8 cellular contexts compared by ENCODE assay signal in genomic region chr11:124875943-124876817, GRCh38. TPM values are rescaled to one million over a fixed set of nuclear protein-coding genes. Genes with fewer than 3 reads are reported as not detected.
DNase-seq lines count a peak whose midpoint lies in the region; ATAC-seq and TF ChIP-seq lines count a peak whose summit lies in the region.

No MANE protein-coding gene starts in this region.

- DNase-seq in GM10248 (ENCODE audit: extremely low spot score), result peak; percentile 91
- peak; percentile 65 for DNase-seq in HFFc6
- DNase-seq in MV-4-11 (lab: John Stamatoyannopoulos, UW), result peak; percentile 80
- DNase-seq in T-helper 2 cell treated with Interferon-gamma antibody and Interleukin-4, amounts not matched to agents 5 μg/mL and 100 μg/mL, for 36 hours (ENCODE audit: low spot score), result peak; percentile 77
- peak; percentile 53 to 91 for DNase-seq in ascending aorta (ENCODE audit: low spot score in 2 of 2)
- peak; percentile 93 for DNase-seq in hepatocyte (ENCODE audit: low spot score)
- peak; percentile 84 for DNase-seq in renal cortical epithelial cell (ENCODE audit: low read depth)
- peak; percentile 91 to 95 for DNase-seq in aorta

- no peaks in the 10 kb centered on the region for H4K20me1 ChIP-seq in hepatocyte (ENCODE audit: insufficient read depth, poor library complexity, severe bottlenecking)

- H3K27ac ChIP-seq in ascending aorta (peak overlapping the region; percentile 75 to 84), hepatocyte (peak overlapping the region; percentile 96), aorta (ENCODE audit: low read depth in 1 of 2, low read length in 2 of 2) (peak overlapping the region in 1 of 2 donors; percentile 6)

- H3K9me3 Mint-ChIP-seq in HFFc6, result no peaks in the 10 kb centered on the region
- no peaks in the 10 kb centered on the region for H3K9me3 Mint-ChIP-seq in T-helper 2 cell treated with Interferon-gamma antibody and Interleukin-4, amounts not matched to agents 5 μg/mL and 100 μg/mL, for 36 hours

- peaks cover 24% of the 10 kb centered on the region for H3K27me3 Mint-ChIP-seq in HFFc6 (ENCODE audit: insufficient read depth)
- H3K27me3 Mint-ChIP-seq in T-helper 2 cell treated with Interferon-gamma antibody and Interleukin-4, amounts not matched to agents 5 μg/mL and 100 μg/mL, for 36 hours (ENCODE audit: low read depth), result peaks cover 47% of the 10 kb centered on the region

- no peaks in the 10 kb centered on the region for H3K79me2 ChIP-seq in hepatocyte

- no peaks in the 10 kb centered on the region for H3K36me3 Mint-ChIP-seq in HFFc6 (ENCODE audit: low read depth)
- no peaks in the 10 kb centered on the region for H3K36me3 Mint-ChIP-seq in T-helper 2 cell treated with Interferon-gamma antibody and Interleukin-4, amounts not matched to agents 5 μg/mL and 100 μg/mL, for 36 hours (ENCODE audit: low read depth)

- H3K4me3 Mint-ChIP-seq in HFFc6, result peak overlapping the region; percentile 89
- H3K4me3 Mint-ChIP-seq in T-helper 2 cell treated with Interferon-gamma antibody and Interleukin-4, amounts not matched to agents 5 μg/mL and 100 μg/mL, for 36 hours, result peak overlapping the region; percentile 82

- H3K27me3 ChIP-seq in ascending aorta (no peaks in the 10 kb centered on the region), hepatocyte (peaks cover 37% of the 10 kb centered on the region), aorta (ENCODE audit: control insufficient read depth in 1 of 2, insufficient read depth in 2 of 2, low read length in 1 of 2) (no peaks in the 10 kb centered on the region)

- peaks cover 3 to 7% of the 10 kb centered on the region in 2 donors for H3K4me1 ChIP-seq in ascending aorta
- no peaks in the 10 kb centered on the region for H3K4me1 ChIP-seq in hepatocyte (ENCODE audit: insufficient read depth)
- no peaks in the 10 kb centered on the region for H3K4me1 ChIP-seq in aorta (ENCODE audit: control insufficient read depth in 1 of 2, insufficient read depth in 2 of 2, low read length in 2 of 2)

- peak; percentile 93 for TF ChIP-seq CTCF in GM10248 (IDR thresholded peaks at IDR 0.05; ENCODE audit: control extremely low read depth, extremely low read depth, low read depth, missing control alignments)
- peak; percentile 86 for TF ChIP-seq CTCF in HFFc6 (IDR thresholded peaks at IDR 0.05)
- peak; percentile 55 to 77 (median 59) for TF ChIP-seq CTCF in ascending aorta (IDR thresholded peaks at IDR 0.05)
- TF ChIP-seq CTCF in hepatocyte (IDR thresholded peaks at IDR 0.05; ENCODE audit: poor library complexity), result peak; percentile 82

- peak overlapping the region; percentile 95 for H3K27ac Mint-ChIP-seq in HFFc6
- peak overlapping the region; percentile 80 for H3K27ac Mint-ChIP-seq in T-helper 2 cell treated with Interferon-gamma antibody and Interleukin-4, amounts not matched to agents 5 μg/mL and 100 μg/mL, for 36 hours

- intact Hi-C loops in ascending aorta (cut with DNase I), result loop anchor here (2.0 to 5.0 kb wide), 2 partner anchors 76 to 203 kb away; partner anchors contain the start of genes CCDC15, SIAE and SPA17
- intact Hi-C loops in aorta (cut with DNase I), result loop anchor here in 1 of 2 donors (10.0 kb wide), 1 partner anchor 461 kb away; no protein-coding TSS in a partner anchor

- no peaks in the 10 kb centered on the region for H3K9me2 ChIP-seq in hepatocyte (replicated peaks; ENCODE audit: insufficient read depth)

- H3K9me3 ChIP-seq in ascending aorta (no peaks in the 10 kb centered on the region), hepatocyte (ENCODE audit: low read depth) (no peaks in the 10 kb centered on the region), aorta (ENCODE audit: control insufficient read depth, low read length) (no peaks in the 10 kb centered on the region)

- peak; percentile 94 for ATAC-seq in aorta (ENCODE audit: low FRiP score)

- peak overlapping the region; percentile 85 for H2AFZ ChIP-seq in hepatocyte

- 3% methylated on average over 38 of the region's 69 CpGs for WGBS in hepatocyte (ENCODE audit: low lambda C conversion rate, missing lambda C conversion rate)
- 1% methylated on average over 69 of the region's 69 CpGs for WGBS in aorta, 2 donors

- H3K4me3 ChIP-seq in ascending aorta, result peak overlapping the region; percentile 69
- H3K4me3 ChIP-seq in hepatocyte, result peak overlapping the region; percentile 86
- H3K4me3 ChIP-seq in aorta (ENCODE audit: low read length in 2 of 2), result peak overlapping the region; percentile 15 to 49

- POLR2A ChIA-PET in GM10248 (lab: Yijun Ruan, JAX), result interaction anchor here (0.7 kb wide), 1 partner anchor 58 kb away, joined by 6 read pairs; no protein-coding TSS in a partner anchor

- H3K36me3 ChIP-seq in ascending aorta (no peaks in the 10 kb centered on the region), hepatocyte (replicated peaks; ENCODE audit: insufficient read depth, low read depth) (no peaks in the 10 kb centered on the region), aorta (ENCODE audit: control insufficient read depth in 1 of 2, insufficient read depth in 2 of 2, low read length in 1 of 2) (no peaks in the 10 kb centered on the region)

- peak overlapping the region; percentile 98 for H3K4me2 ChIP-seq in hepatocyte

- peaks cover 7% of the 10 kb centered on the region for H3K4me1 Mint-ChIP-seq in HFFc6 (ENCODE audit: low read depth)
- peaks cover 9% of the 10 kb centered on the region for H3K4me1 Mint-ChIP-seq in T-helper 2 cell treated with Interferon-gamma antibody and Interleukin-4, amounts not matched to agents 5 μg/mL and 100 μg/mL, for 36 hours (ENCODE audit: low read depth)

- CTCF ChIA-PET in GM10248 (lab: Yijun Ruan, JAX), result interaction anchor here (0.6 to 2.1 kb wide), 37 partner anchors 8 to 551 kb away, joined by 3 to 28 read pairs (median 4); partner anchors contain the start of genes HEPN1, ROBO4 and TBRG1

RNA-seq across cellular contexts. Expression of gene ROBO3, which starts 10.9 kb away (rescaled TPM):
- total RNA-seq in HFFc6 (2021; fragmentation: NEBNext Ultra II Directional; extraction: Animal tissue kit (Norgen Biotek cat#: 25700)), result 1 to 10 TPM; 1.9 to 3.3 (median 2.6) TPM
- total RNA-seq in ascending aorta (37.5 TPM), hepatocyte (3.7 and 5.0 TPM in 2 replicates), renal cortical epithelial cell (7.3 and 12.2 TPM in 2 replicates), aorta (10 to 100 TPM; 15.7 to 63.0 TPM)
- polyA plus RNA-seq in hepatocyte (10.4 and 11.0 TPM in 2 replicates), aorta (10 to 100 TPM in 1 of 2 donors, 1 to 10 TPM in 1; 2.1 to 19.7 TPM)

RNA-seq across cellular contexts. Expression of gene ROBO4, which starts 21.5 kb away (rescaled TPM):
- total RNA-seq in HFFc6 (2021; fragmentation: NEBNext Ultra II Directional; extraction: Animal tissue kit (Norgen Biotek cat#: 25700)), result under 1 TPM; 0.46 to 0.63 (median 0.56) TPM
- total RNA-seq in ascending aorta, result 51.5 TPM
- 0.48 and 2.0 TPM in 2 replicates for total RNA-seq in hepatocyte
- 0.28 TPM in 1 of 2 replicates, not detected in the other for polyA plus RNA-seq in hepatocyte
- 0.85 and 4.2 TPM in 2 replicates for total RNA-seq in renal cortical epithelial cell
- total RNA-seq in aorta, result 10 to 100 TPM; 19.7 to 41.9 TPM
- 1 to 10 TPM; 2.4 to 2.8 TPM for polyA plus RNA-seq in aorta

RNA-seq across cellular contexts. Expression of gene HEPN1, which starts 42.9 kb away (rescaled TPM):
- total RNA-seq in HFFc6 (2021; fragmentation: NEBNext Ultra II Directional; extraction: Animal tissue kit (Norgen Biotek cat#: 25700)), result not detected
- total RNA-seq in ascending aorta, result not detected
- total RNA-seq in hepatocyte, result not detected in 2 replicates
- polyA plus RNA-seq in hepatocyte, result not detected in 2 replicates
- total RNA-seq in renal cortical epithelial cell, result not detected in 2 replicates
- under 1 TPM in 1 of 2 donors, not detected in 1; 0.51 TPM for total RNA-seq in aorta
- not detected for polyA plus RNA-seq in aorta

RNA-seq across cellular contexts. Expression of gene HEPACAM, which starts 59.7 kb away (rescaled TPM):
- under 1 TPM in 1 of 6 experiments, not detected in 5; 0.31 TPM for total RNA-seq in HFFc6 (2021; fragmentation: NEBNext Ultra II Directional; extraction: Animal tissue kit (Norgen Biotek cat#: 25700))
- total RNA-seq in ascending aorta, result not detected
- total RNA-seq in hepatocyte, result 0.04 and 0.07 TPM in 2 replicates
- not detected in 2 replicates for polyA plus RNA-seq in hepatocyte
- 0.25 TPM in 1 of 2 replicates, not detected in the other for total RNA-seq in renal cortical epithelial cell
- total RNA-seq in aorta, result under 1 TPM; 0.10 to 0.30 TPM
- polyA plus RNA-seq in aorta, result not detected

Comparison
In these comparisons a context has a peak if more than half of its experiments do, and no peak if none do; other contexts are left out.
1. H3K4me3 ChIP-seq: peak in every context shown above with its lines; median percentile 86 in hepatocyte; 69 in ascending aorta; 32 in aorta.